7 cellular contexts compared by ENCODE assay signal in genomic region chr11:66428933-66429332, GRCh38. TPM values are rescaled to one million over a fixed set of nuclear protein-coding genes. Genes with fewer than 3 reads are reported as not detected.
"Had no signal": no experiment of that assay in that cellular context is flagged by ENCODE, and none has a peak within 500 bp of the region (broad histone marks: within the 10 kb centered on the region; RNA-seq: fewer than 3 reads in every experiment).

No MANE protein-coding gene starts in this region.

- H3K27ac Mint-ChIP-seq: GM23338, H9, HFFc6 had no signal

- ATAC-seq: K562 had no signal

- DNase-seq: H9, HCEC 1CT, HFFc6, IMR-90 had no signal

- H3K4me3 ChIP-seq: GM23338, K562 had no signal

- H3K4me3 Mint-ChIP-seq: GM23338, H9, HFFc6 had no signal

- H3K9me3 Mint-ChIP-seq: GM23338, H9, HFFc6 had no signal

- H3K4me1 Mint-ChIP-seq: GM23338 had no signal

RNA-seq across cellular contexts. Expression of gene NPAS4, which starts 8.1 kb away (rescaled TPM):
- total RNA-seq: HT-29, K562 had no signal

RNA-seq across cellular contexts. Expression of gene SLC29A2, which starts 57.4 kb away (rescaled TPM):
- total RNA-seq: HFFc6 had no signal
